In genomic region chr1:153944005-153944821, GRCh38 we compare ENCODE assay signal across 8 cellular contexts. TPM values are rescaled to one million over a fixed set of nuclear protein-coding genes. Genes with fewer than 3 reads are reported as not detected.
DNase-seq lines count a peak whose midpoint lies in the region; ATAC-seq and TF ChIP-seq lines count a peak whose summit lies in the region.

No MANE protein-coding gene starts in this region.

- H3K36me3 Mint-ChIP-seq in activated T-cell treated with anti-CD3 and anti-CD28 coated beads, Interleukin-2, amount 50 U/mL, for 72 hours (ENCODE audit: insufficient read depth in 2 of 2), result peaks cover 11 to 13% of the 10 kb centered on the region in 2 donors
- peaks cover 74% of the 10 kb centered on the region for H3K36me3 Mint-ChIP-seq in activated T-helper 2 cell treated with anti-CD3 and anti-CD28 coated beads, Interferon-gamma antibody, Interleukin-2, Interleukin-4, amounts not matched to agents 10 μg/mL and 5 μg/mL and 100 μg/mL, durations not matched to agents 14 hours and 24 hours and 36 hours (ENCODE audit: low read depth)

- TF ChIP-seq POLR2A in right lobe of liver (IDR thresholded peaks at IDR 0.05) (no peak), transverse colon (IDR thresholded peaks at IDR 0.05) (no peak)

- H3K27me3 Mint-ChIP-seq in activated T-cell treated with anti-CD3 and anti-CD28 coated beads, Interleukin-2, amount 50 U/mL, for 72 hours (ENCODE audit: low read depth), result no peaks in the 10 kb centered on the region
- H3K27me3 Mint-ChIP-seq in activated T-helper 2 cell treated with anti-CD3 and anti-CD28 coated beads, Interferon-gamma antibody, Interleukin-2, Interleukin-4, amounts not matched to agents 10 μg/mL and 5 μg/mL and 100 μg/mL, durations not matched to agents 14 hours and 24 hours and 36 hours (ENCODE audit: low read depth), result no peaks in the 10 kb centered on the region

- peak overlapping the region in 2 of 3 donors; percentile 93 to 99 for H3K4me3 ChIP-seq in right lobe of liver
- peak overlapping the region in 1 of 4 donors; percentile 91 for H3K4me3 ChIP-seq in transverse colon

- H3K4me1 Mint-ChIP-seq in activated T-cell treated with anti-CD3 and anti-CD28 coated beads, Interleukin-2, amount 50 U/mL, for 72 hours (ENCODE audit: low read depth), result peaks cover 32% of the 10 kb centered on the region
- H3K4me1 Mint-ChIP-seq in activated T-helper 2 cell treated with anti-CD3 and anti-CD28 coated beads, Interferon-gamma antibody, Interleukin-2, Interleukin-4, amounts not matched to agents 10 μg/mL and 5 μg/mL and 100 μg/mL, durations not matched to agents 14 hours and 24 hours and 36 hours (ENCODE audit: low read depth), result peaks cover 20% of the 10 kb centered on the region

- H3K4me3 Mint-ChIP-seq in activated T-cell treated with anti-CD3 and anti-CD28 coated beads, Interleukin-2, amount 50 U/mL, for 72 hours, result peak overlapping the region; percentile 88 to 90
- H3K4me3 Mint-ChIP-seq in activated T-helper 2 cell treated with anti-CD3 and anti-CD28 coated beads, Interferon-gamma antibody, Interleukin-2, Interleukin-4, amounts not matched to agents 10 μg/mL and 5 μg/mL and 100 μg/mL, durations not matched to agents 14 hours and 24 hours and 36 hours (ENCODE audit: low read depth), result peak overlapping the region; percentile 96

- H3K27ac ChIP-seq in right lobe of liver (peak overlapping the region; percentile 97 to 100 (median 100)), transverse colon (peak overlapping the region; percentile 97 to 99 (median 99))

- no peak for TF ChIP-seq EP300 in transverse colon (IDR thresholded peaks at IDR 0.05; ENCODE audit: low read depth)

- H3K27me3 ChIP-seq in right lobe of liver, result no peaks in the 10 kb centered on the region
- no peaks in the 10 kb centered on the region for H3K27me3 ChIP-seq in transverse colon

- in situ Hi-C loops in transverse colon (cut with MboI; ENCODE audit: low pct_ligation_motif_present in 1 of 4, low pct_unique_long_range_greater_than_20kb in 1 of 4, low sequenced_read_pairs in 3 of 4), result loop anchor here in 2 of 4 donors (25.0 kb wide), 1 partner anchor 132 kb away; no protein-coding TSS in a partner anchor

- ATAC-seq in activated T-cell treated with anti-CD3 and anti-CD28 coated beads, Interleukin-2, amount 50 U/mL, for 72 hours (replicated peaks in 1 of 2), result no peak
- ATAC-seq in right lobe of liver, result no peak
- ATAC-seq in HG03108 (IDR thresholded peaks at IDR 0.05; ENCODE audit: unreplicated experiment), result no peak

- H3K9me3 Mint-ChIP-seq in activated T-cell treated with anti-CD3 and anti-CD28 coated beads, Interleukin-2, amount 50 U/mL, for 72 hours, result no peaks in the 10 kb centered on the region
- no peaks in the 10 kb centered on the region for H3K9me3 Mint-ChIP-seq in activated T-helper 2 cell treated with anti-CD3 and anti-CD28 coated beads, Interferon-gamma antibody, Interleukin-2, Interleukin-4, amounts not matched to agents 10 μg/mL and 5 μg/mL and 100 μg/mL, durations not matched to agents 14 hours and 24 hours and 36 hours

- peak overlapping the region; percentile 90 for H3K27ac Mint-ChIP-seq in activated T-cell treated with anti-CD3 and anti-CD28 coated beads, Interleukin-2, amount 50 U/mL, for 72 hours
- H3K27ac Mint-ChIP-seq in activated T-helper 2 cell treated with anti-CD3 and anti-CD28 coated beads, Interferon-gamma antibody, Interleukin-2, Interleukin-4, amounts not matched to agents 10 μg/mL and 5 μg/mL and 100 μg/mL, durations not matched to agents 14 hours and 24 hours and 36 hours, result peak overlapping the region; percentile 95

- no peak for TF ChIP-seq CTCF in right lobe of liver (IDR thresholded peaks at IDR 0.05)
- TF ChIP-seq CTCF in transverse colon (IDR thresholded peaks at IDR 0.05), result no peak

- DNase-seq in activated T-cell treated with anti-CD3 and anti-CD28 coated beads, Interleukin-2, amount 50 U/mL, for 72 hours, result no peak
- no peak for DNase-seq in activated T-cell treated with anti-CD3 and anti-CD28 coated beads for 4 hours
- no peak for DNase-seq in activated T-helper 2 cell treated with anti-CD3 and anti-CD28 coated beads, Interferon-gamma antibody, Interleukin-2, Interleukin-4, amounts not matched to agents 10 μg/mL and 5 μg/mL and 100 μg/mL, durations not matched to agents 14 hours and 24 hours and 36 hours (ENCODE audit: low spot score)
- DNase-seq in right lobe of liver, result peak in 1 of 3 donors; percentile 56
- no peak for DNase-seq in transverse colon
- DNase-seq in NCI-H1436 (lab: John Stamatoyannopoulos, UW), result no peak
- DNase-seq in iPS-NIHi11 (ENCODE audit: low spot score), result no peak

- H3K9me3 ChIP-seq in right lobe of liver, result no peaks in the 10 kb centered on the region
- H3K9me3 ChIP-seq in transverse colon, result no peaks in the 10 kb centered on the region

- H3K4me1 ChIP-seq in right lobe of liver, result peaks cover 0 to 34% (median 16%) of the 10 kb centered on the region in 4 donors
- H3K4me1 ChIP-seq in transverse colon, result peaks cover 0 to 15% (median 11%) of the 10 kb centered on the region in 4 donors

- 57% methylated on average over 1 of the region's 15 CpGs for WGBS in right lobe of liver (ENCODE audit: insufficient coverage, low coverage, low lambda C conversion rate, missing lambda C conversion rate)
- WGBS in transverse colon (ENCODE audit: low coverage in 1 of 2), 2 donors, result 85% methylated on average over 15 of the region's 15 CpGs; no CpG with 5 or more reads in 1 of the 2 donors

- intact Hi-C loops in activated T-helper 2 cell treated with anti-CD3 and anti-CD28 coated beads, Interferon-gamma antibody, Interleukin-2, Interleukin-4, amounts not matched to agents 10 μg/mL and 5 μg/mL and 100 μg/mL, durations not matched to agents 14 hours and 24 hours and 36 hours (cut with micrococcal nuclease), result no loop called here
- intact Hi-C loops in right lobe of liver (cut with DNase I), result no loop called here
- intact Hi-C loops in transverse colon (cut with DNase I; ENCODE audit: low total_unique reads), result no loop called here

- H3K36me3 ChIP-seq in right lobe of liver (peaks cover 0 to 17% (median 4%) of the 10 kb centered on the region in 4 donors), transverse colon (peaks cover 0 to 15% (median 6%) of the 10 kb centered on the region in 4 donors)

RNA-seq across cellular contexts. Expression of gene DENND4B, which starts 2.3 kb away (rescaled TPM):
- 100 to 1,000 TPM; 105 to 108 TPM for total RNA-seq in activated T-cell treated with anti-CD3 and anti-CD28 coated beads, Interleukin-2, amount 50 U/mL, for 72 hours
- 124 TPM in 2 replicates for total RNA-seq in activated T-helper 2 cell treated with anti-CD3 and anti-CD28 coated beads, Interferon-gamma antibody, Interleukin-2, Interleukin-4, amounts not matched to agents 10 μg/mL and 5 μg/mL and 100 μg/mL, durations not matched to agents 14 hours and 24 hours and 36 hours
- total RNA-seq in right lobe of liver (10 to 100 TPM; 13.0 to 27.5 (median 20.2) TPM), transverse colon (100 to 1,000 TPM in 1 of 4 donors, 10 to 100 TPM in 3; 42.3 to 121 (median 50.3) TPM)

RNA-seq across cellular contexts. Expression of gene CRTC2, which starts 14.2 kb away (rescaled TPM):
- 100 to 1,000 TPM; 107 to 121 TPM for total RNA-seq in activated T-cell treated with anti-CD3 and anti-CD28 coated beads, Interleukin-2, amount 50 U/mL, for 72 hours
- total RNA-seq in activated T-helper 2 cell treated with anti-CD3 and anti-CD28 coated beads, Interferon-gamma antibody, Interleukin-2, Interleukin-4, amounts not matched to agents 10 μg/mL and 5 μg/mL and 100 μg/mL, durations not matched to agents 14 hours and 24 hours and 36 hours, result 71.6 and 79.1 TPM in 2 replicates
- total RNA-seq in right lobe of liver (10 to 100 TPM in 4 of 6 experiments, 1 to 10 TPM in 2; 4.8 to 19.5 (median 18.3) TPM), transverse colon (10 to 100 TPM; 13.3 to 32.5 (median 21.4) TPM)

RNA-seq across cellular contexts. Expression of gene SLC39A1, which starts 19.1 kb away (rescaled TPM):
- 10 to 100 TPM; 86.5 to 90.7 TPM for total RNA-seq in activated T-cell treated with anti-CD3 and anti-CD28 coated beads, Interleukin-2, amount 50 U/mL, for 72 hours
- total RNA-seq in activated T-helper 2 cell treated with anti-CD3 and anti-CD28 coated beads, Interferon-gamma antibody, Interleukin-2, Interleukin-4, amounts not matched to agents 10 μg/mL and 5 μg/mL and 100 μg/mL, durations not matched to agents 14 hours and 24 hours and 36 hours, result 74.8 and 76.5 TPM in 2 replicates
- 10 to 100 TPM; 33.0 to 63.6 (median 47.7) TPM for total RNA-seq in right lobe of liver
- total RNA-seq in transverse colon, result 10 to 100 TPM; 19.9 to 80.0 (median 47.1) TPM

RNA-seq across cellular contexts. Expression of gene GATAD2B, which starts 21.4 kb away (rescaled TPM):
- 100 to 1,000 TPM in 1 of 2 donors, 10 to 100 TPM in 1; 87.4 to 106 TPM for total RNA-seq in activated T-cell treated with anti-CD3 and anti-CD28 coated beads, Interleukin-2, amount 50 U/mL, for 72 hours
- 70.0 and 70.2 TPM in 2 replicates for total RNA-seq in activated T-helper 2 cell treated with anti-CD3 and anti-CD28 coated beads, Interferon-gamma antibody, Interleukin-2, Interleukin-4, amounts not matched to agents 10 μg/mL and 5 μg/mL and 100 μg/mL, durations not matched to agents 14 hours and 24 hours and 36 hours
- total RNA-seq in right lobe of liver (10 to 100 TPM in 5 of 6 experiments, 1 to 10 TPM in 1; 9.8 to 20.3 (median 16.8) TPM), transverse colon (10 to 100 TPM; 16.7 to 28.1 (median 20.2) TPM)

RNA-seq across cellular contexts. Expression of gene CREB3L4, which starts 23.5 kb away (rescaled TPM):
- 10 to 100 TPM; 13.7 to 13.9 TPM for total RNA-seq in activated T-cell treated with anti-CD3 and anti-CD28 coated beads, Interleukin-2, amount 50 U/mL, for 72 hours
- total RNA-seq in activated T-helper 2 cell treated with anti-CD3 and anti-CD28 coated beads, Interferon-gamma antibody, Interleukin-2, Interleukin-4, amounts not matched to agents 10 μg/mL and 5 μg/mL and 100 μg/mL, durations not matched to agents 14 hours and 24 hours and 36 hours, result 12.5 TPM in 2 replicates
- total RNA-seq in right lobe of liver (10 to 100 TPM in 1 of 6 experiments, 1 to 10 TPM in 5; 4.9 to 11.1 (median 8.2) TPM), transverse colon (10 to 100 TPM in 2 of 4 donors, 1 to 10 TPM in 2; 2.2 to 18.7 (median 11.6) TPM)
